In the genomic region with DNA sequence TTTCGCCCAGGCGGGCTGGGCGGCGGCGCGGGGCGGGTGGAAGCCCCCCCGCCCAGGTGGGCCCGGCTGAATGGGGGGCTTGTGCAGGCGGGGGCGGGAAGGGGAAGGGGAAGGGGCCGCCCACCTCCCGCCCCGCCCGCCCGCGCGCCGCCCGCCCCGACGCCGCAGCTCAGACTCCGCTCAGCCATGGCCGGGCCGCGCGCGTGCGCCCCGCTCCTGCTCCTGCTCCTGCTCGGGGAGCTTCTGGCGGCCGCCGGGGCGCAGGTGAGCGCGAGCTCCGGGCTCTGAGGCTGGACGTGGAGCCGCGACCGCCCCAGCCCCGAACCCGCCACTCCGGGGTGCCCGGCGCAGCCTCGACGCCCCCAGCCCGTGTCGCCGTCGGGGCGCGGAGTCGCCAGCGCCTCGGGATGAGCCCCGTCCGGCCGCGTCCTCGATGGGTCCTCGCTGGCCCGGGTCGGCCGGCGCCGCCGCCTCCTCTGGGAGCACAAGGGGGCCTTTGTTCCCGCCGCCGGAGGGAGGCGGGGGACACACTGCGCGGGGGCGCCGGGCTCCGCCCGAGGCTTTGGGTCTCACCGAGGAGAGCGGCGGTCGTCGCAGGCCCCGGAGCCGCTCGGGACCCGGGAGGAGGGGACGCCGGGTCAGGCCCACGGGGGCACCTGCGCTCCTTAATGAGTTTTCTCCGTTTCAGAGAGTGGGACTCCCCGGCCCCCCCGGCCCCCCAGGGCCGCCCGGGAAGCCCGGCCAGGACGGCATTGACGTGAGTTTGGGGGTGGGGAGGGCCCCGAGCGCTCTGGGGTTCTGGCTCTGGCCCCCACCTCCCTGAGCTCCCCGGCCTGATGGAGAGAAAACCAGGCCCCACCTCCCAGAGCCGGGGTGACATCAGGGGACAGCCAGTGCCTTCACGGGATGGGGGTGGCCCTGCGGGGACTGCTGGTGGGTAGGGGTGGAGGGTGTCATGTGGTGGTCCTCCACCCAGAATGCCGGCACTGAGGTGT, we compare ENCODE assay signal across 1 cellular context.
TF ChIP-seq lines count a peak whose summit lies in the region.

A gene (plus strand): TSS at position 172 of the 995 bp plus-strand sequence. CDS start 15 bp downstream, at position 187.

TF ChIP-seq in HepG2, 621 proteins besides CTCF, POLR2A, EP300 and RAD21 (continued from another document and continues in another):
- TF ChIP-seq, protein P1, sequence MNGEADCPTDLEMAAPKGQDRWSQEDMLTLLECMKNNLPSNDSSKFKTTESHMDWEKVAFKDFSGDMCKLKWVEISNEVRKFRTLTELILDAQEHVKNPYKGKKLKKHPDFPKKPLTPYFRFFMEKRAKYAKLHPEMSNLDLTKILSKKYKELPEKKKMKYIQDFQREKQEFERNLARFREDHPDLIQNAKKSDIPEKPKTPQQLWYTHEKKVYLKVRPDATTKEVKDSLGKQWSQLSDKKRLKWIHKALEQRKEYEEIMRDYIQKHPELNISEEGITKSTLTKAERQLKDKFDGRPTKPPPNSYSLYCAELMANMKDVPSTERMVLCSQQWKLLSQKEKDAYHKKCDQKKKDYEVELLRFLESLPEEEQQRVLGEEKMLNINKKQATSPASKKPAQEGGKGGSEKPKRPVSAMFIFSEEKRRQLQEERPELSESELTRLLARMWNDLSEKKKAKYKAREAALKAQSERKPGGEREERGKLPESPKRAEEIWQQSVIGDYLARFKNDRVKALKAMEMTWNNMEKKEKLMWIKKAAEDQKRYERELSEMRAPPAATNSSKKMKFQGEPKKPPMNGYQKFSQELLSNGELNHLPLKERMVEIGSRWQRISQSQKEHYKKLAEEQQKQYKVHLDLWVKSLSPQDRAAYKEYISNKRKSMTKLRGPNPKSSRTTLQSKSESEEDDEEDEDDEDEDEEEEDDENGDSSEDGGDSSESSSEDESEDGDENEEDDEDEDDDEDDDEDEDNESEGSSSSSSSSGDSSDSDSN (CRISPR knock-in tag; IDR thresholded peaks at IDR 0.05): peak; percentile 57; the same call in 1 of the 2 replicates
- TF ChIP-seq ZNF652 (CRISPR knock-in tag; IDR thresholded peaks at IDR 0.05; ENCODE audit: borderline replicate concordance, low read depth) (no peak), SATB2 (CRISPR knock-in tag; IDR thresholded peaks at IDR 0.05) (no peak), ZNF331 (CRISPR knock-in tag; IDR thresholded peaks at IDR 0.05) (peak; percentile 9; the same call in 1 of the 2 replicates), HMGA1 (CRISPR knock-in tag; conservative IDR thresholded peaks at IDR 0.05) (no peak), ZNF558 (CRISPR knock-in tag; IDR thresholded peaks at IDR 0.05; ENCODE audit: borderline replicate concordance) (0 out of 2 replicates have a peak, but pooled peaks have one; percentile 2), HNRNPK (IDR thresholded peaks at IDR 0.05; ENCODE audit: low read depth, low read length, poor library complexity, severe bottlenecking) (no peak), RXRB (CRISPR knock-in tag; IDR thresholded peaks at IDR 0.05; ENCODE audit: borderline replicate concordance) (no peak), HNRNPL (IDR thresholded peaks at IDR 0.05; ENCODE audit: low read depth, low read length) (no peak), ZNF782 (CRISPR knock-in tag; IDR thresholded peaks at IDR 0.05; ENCODE audit: borderline replicate concordance) (no peak), HHEX (CRISPR knock-in tag; IDR thresholded peaks at IDR 0.05) (no peak), ZNF431 (CRISPR knock-in tag; IDR thresholded peaks at IDR 0.05; ENCODE audit: borderline replicate concordance, low read depth) (no peak), SMARCC2 (IDR thresholded peaks at IDR 0.05) (no peak), ATF7 (IDR thresholded peaks at IDR 0.05) (no peak), ATF7 (CRISPR knock-in tag; IDR thresholded peaks at IDR 0.05) (no peak), MEIS1 (CRISPR knock-in tag; IDR thresholded peaks at IDR 0.05; ENCODE audit: borderline replicate concordance) (0 out of 2 replicates have a peak, but pooled peaks have one; percentile 46), MBD4 (IDR thresholded peaks at IDR 0.05; ENCODE audit: borderline replicate concordance, low read length) (no peak), ZFP36L2 (CRISPR knock-in tag; IDR thresholded peaks at IDR 0.05) (no peak), ZNF607 (CRISPR knock-in tag; IDR thresholded peaks at IDR 0.05; ENCODE audit: borderline replicate concordance) (no peak), ZNF563 (CRISPR knock-in tag; IDR thresholded peaks at IDR 0.05) (0 out of 2 replicates have a peak, but pooled peaks have one; percentile 71), NFE2L2 (IDR thresholded peaks at IDR 0.05; ENCODE audit: low read length) (no peak), ZNF326 (CRISPR knock-in tag; IDR thresholded peaks at IDR 0.05; ENCODE audit: borderline replicate concordance) (no peak), KLF12 (CRISPR knock-in tag; IDR thresholded peaks at IDR 0.05; ENCODE audit: borderline replicate concordance) (no peak), ZNF674 (CRISPR knock-in tag; IDR thresholded peaks at IDR 0.05; ENCODE audit: low read depth) (peak; percentile 78; the same call in 1 of the 2 replicates), ARNTL (CRISPR knock-in tag; IDR thresholded peaks at IDR 0.05) (no peak), HMG20B (CRISPR knock-in tag; conservative IDR thresholded peaks at IDR 0.05) (no peak), GABPB1 (CRISPR knock-in tag; IDR thresholded peaks at IDR 0.05) (no peak; the same call in 1 of the 2 replicates)
- TF ChIP-seq, protein P2, sequence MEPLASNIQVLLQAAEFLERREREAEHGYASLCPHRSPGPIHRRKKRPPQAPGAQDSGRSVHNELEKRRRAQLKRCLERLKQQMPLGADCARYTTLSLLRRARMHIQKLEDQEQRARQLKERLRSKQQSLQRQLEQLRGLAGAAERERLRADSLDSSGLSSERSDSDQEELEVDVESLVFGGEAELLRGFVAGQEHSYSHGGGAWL (CRISPR knock-in tag; IDR thresholded peaks at IDR 0.05): no peak
- TF ChIP-seq, protein P3, sequence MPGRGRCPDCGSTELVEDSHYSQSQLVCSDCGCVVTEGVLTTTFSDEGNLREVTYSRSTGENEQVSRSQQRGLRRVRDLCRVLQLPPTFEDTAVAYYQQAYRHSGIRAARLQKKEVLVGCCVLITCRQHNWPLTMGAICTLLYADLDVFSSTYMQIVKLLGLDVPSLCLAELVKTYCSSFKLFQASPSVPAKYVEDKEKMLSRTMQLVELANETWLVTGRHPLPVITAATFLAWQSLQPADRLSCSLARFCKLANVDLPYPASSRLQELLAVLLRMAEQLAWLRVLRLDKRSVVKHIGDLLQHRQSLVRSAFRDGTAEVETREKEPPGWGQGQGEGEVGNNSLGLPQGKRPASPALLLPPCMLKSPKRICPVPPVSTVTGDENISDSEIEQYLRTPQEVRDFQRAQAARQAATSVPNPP (CRISPR knock-in tag; IDR thresholded peaks at IDR 0.05): no peak
- TF ChIP-seq, protein P4, sequence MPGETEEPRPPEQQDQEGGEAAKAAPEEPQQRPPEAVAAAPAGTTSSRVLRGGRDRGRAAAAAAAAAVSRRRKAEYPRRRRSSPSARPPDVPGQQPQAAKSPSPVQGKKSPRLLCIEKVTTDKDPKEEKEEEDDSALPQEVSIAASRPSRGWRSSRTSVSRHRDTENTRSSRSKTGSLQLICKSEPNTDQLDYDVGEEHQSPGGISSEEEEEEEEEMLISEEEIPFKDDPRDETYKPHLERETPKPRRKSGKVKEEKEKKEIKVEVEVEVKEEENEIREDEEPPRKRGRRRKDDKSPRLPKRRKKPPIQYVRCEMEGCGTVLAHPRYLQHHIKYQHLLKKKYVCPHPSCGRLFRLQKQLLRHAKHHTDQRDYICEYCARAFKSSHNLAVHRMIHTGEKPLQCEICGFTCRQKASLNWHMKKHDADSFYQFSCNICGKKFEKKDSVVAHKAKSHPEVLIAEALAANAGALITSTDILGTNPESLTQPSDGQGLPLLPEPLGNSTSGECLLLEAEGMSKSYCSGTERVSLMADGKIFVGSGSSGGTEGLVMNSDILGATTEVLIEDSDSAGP (CRISPR knock-in tag; IDR thresholded peaks at IDR 0.05; ENCODE audit: borderline replicate concordance): peak; percentile 11; the same call in 1 of the 2 replicates
- TF ChIP-seq, protein P5, sequence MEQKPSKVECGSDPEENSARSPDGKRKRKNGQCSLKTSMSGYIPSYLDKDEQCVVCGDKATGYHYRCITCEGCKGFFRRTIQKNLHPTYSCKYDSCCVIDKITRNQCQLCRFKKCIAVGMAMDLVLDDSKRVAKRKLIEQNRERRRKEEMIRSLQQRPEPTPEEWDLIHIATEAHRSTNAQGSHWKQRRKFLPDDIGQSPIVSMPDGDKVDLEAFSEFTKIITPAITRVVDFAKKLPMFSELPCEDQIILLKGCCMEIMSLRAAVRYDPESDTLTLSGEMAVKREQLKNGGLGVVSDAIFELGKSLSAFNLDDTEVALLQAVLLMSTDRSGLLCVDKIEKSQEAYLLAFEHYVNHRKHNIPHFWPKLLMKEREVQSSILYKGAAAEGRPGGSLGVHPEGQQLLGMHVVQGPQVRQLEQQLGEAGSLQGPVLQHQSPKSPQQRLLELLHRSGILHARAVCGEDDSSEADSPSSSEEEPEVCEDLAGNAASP (CRISPR knock-in tag; IDR thresholded peaks at IDR 0.05; ENCODE audit: borderline replicate concordance): no peak
- TF ChIP-seq, protein P6, sequence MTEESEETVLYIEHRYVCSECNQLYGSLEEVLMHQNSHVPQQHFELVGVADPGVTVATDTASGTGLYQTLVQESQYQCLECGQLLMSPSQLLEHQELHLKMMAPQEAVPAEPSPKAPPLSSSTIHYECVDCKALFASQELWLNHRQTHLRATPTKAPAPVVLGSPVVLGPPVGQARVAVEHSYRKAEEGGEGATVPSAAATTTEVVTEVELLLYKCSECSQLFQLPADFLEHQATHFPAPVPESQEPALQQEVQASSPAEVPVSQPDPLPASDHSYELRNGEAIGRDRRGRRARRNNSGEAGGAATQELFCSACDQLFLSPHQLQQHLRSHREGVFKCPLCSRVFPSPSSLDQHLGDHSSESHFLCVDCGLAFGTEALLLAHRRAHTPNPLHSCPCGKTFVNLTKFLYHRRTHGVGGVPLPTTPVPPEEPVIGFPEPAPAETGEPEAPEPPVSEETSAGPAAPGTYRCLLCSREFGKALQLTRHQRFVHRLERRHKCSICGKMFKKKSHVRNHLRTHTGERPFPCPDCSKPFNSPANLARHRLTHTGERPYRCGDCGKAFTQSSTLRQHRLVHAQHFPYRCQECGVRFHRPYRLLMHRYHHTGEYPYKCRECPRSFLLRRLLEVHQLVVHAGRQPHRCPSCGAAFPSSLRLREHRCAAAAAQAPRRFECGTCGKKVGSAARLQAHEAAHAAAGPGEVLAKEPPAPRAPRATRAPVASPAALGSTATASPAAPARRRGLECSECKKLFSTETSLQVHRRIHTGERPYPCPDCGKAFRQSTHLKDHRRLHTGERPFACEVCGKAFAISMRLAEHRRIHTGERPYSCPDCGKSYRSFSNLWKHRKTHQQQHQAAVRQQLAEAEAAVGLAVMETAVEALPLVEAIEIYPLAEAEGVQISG (CRISPR knock-in tag; IDR thresholded peaks at IDR 0.05): peak; percentile 39; the same call in 1 of the 2 replicates
- TF ChIP-seq, protein P7, sequence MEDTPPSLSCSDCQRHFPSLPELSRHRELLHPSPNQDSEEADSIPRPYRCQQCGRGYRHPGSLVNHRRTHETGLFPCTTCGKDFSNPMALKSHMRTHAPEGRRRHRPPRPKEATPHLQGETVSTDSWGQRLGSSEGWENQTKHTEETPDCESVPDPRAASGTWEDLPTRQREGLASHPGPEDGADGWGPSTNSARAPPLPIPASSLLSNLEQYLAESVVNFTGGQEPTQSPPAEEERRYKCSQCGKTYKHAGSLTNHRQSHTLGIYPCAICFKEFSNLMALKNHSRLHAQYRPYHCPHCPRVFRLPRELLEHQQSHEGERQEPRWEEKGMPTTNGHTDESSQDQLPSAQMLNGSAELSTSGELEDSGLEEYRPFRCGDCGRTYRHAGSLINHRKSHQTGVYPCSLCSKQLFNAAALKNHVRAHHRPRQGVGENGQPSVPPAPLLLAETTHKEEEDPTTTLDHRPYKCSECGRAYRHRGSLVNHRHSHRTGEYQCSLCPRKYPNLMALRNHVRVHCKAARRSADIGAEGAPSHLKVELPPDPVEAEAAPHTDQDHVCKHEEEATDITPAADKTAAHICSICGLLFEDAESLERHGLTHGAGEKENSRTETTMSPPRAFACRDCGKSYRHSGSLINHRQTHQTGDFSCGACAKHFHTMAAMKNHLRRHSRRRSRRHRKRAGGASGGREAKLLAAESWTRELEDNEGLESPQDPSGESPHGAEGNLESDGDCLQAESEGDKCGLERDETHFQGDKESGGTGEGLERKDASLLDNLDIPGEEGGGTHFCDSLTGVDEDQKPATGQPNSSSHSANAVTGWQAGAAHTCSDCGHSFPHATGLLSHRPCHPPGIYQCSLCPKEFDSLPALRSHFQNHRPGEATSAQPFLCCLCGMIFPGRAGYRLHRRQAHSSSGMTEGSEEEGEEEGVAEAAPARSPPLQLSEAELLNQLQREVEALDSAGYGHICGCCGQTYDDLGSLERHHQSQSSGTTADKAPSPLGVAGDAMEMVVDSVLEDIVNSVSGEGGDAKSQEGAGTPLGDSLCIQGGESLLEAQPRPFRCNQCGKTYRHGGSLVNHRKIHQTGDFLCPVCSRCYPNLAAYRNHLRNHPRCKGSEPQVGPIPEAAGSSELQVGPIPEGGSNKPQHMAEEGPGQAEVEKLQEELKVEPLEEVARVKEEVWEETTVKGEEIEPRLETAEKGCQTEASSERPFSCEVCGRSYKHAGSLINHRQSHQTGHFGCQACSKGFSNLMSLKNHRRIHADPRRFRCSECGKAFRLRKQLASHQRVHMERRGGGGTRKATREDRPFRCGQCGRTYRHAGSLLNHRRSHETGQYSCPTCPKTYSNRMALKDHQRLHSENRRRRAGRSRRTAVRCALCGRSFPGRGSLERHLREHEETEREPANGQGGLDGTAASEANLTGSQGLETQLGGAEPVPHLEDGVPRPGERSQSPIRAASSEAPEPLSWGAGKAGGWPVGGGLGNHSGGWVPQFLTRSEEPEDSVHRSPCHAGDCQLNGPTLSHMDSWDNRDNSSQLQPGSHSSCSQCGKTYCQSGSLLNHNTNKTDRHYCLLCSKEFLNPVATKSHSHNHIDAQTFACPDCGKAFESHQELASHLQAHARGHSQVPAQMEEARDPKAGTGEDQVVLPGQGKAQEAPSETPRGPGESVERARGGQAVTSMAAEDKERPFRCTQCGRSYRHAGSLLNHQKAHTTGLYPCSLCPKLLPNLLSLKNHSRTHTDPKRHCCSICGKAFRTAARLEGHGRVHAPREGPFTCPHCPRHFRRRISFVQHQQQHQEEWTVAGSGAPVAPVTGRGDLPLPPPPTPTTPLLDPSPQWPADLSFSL (CRISPR knock-in tag; IDR thresholded peaks at IDR 0.05): no peak
- TF ChIP-seq, protein P8, sequence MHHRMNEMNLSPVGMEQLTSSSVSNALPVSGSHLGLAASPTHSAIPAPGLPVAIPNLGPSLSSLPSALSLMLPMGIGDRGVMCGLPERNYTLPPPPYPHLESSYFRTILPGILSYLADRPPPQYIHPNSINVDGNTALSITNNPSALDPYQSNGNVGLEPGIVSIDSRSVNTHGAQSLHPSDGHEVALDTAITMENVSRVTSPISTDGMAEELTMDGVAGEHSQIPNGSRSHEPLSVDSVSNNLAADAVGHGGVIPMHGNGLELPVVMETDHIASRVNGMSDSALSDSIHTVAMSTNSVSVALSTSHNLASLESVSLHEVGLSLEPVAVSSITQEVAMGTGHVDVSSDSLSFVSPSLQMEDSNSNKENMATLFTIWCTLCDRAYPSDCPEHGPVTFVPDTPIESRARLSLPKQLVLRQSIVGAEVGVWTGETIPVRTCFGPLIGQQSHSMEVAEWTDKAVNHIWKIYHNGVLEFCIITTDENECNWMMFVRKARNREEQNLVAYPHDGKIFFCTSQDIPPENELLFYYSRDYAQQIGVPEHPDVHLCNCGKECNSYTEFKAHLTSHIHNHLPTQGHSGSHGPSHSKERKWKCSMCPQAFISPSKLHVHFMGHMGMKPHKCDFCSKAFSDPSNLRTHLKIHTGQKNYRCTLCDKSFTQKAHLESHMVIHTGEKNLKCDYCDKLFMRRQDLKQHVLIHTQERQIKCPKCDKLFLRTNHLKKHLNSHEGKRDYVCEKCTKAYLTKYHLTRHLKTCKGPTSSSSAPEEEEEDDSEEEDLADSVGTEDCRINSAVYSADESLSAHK (CRISPR knock-in tag; IDR thresholded peaks at IDR 0.05; ENCODE audit: borderline replicate concordance): no peak
- TF ChIP-seq, protein P9, sequence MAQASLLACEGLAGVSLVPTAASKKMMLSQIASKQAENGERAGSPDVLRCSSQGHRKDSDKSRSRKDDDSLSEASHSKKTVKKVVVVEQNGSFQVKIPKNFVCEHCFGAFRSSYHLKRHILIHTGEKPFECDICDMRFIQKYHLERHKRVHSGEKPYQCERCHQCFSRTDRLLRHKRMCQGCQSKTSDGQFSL (CRISPR knock-in tag; IDR thresholded peaks at IDR 0.05): no peak
